21 cellular contexts compared by ENCODE assay signal in the genomic region with DNA sequence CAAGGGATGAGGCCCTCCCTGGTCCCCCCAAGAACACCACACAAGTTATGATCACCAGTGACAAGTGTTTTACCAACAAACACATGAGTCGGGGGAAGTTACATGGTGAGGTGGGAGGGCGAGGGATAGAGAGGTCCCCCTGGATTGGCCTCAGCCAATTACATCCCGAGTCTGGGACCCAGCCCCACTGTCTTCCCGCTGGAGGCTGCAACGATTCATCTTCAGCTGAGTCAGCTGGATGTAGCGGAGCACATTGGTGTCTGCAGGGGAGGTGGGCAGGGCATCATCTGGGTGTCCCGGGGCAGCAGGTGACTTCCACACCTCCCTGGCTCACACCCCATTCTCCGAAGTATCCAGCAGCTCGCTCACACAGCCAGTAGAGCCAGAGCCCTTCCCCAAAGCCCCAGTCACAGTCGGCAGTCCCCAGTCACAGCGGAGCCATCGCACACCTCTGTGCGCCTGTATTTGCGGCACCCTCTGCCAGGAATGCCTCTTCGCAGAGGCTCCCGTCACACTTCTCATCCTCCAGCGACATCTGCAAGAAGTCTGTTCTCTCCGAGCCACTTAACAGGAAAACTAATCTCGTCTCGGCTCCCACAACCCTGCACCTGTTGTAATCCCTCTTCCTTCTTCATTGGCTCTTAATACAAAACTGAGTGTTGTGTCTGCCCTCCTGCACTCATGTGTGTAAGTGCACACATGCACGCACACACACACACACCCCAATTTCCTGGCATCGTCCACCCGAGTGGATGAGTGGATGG. TPM values are rescaled to one million over a fixed set of nuclear protein-coding genes. Genes with fewer than 3 reads are reported as not detected.
DNase-seq lines count a peak whose midpoint lies in the region; TF ChIP-seq lines count a peak whose summit lies in the region.
"Had no signal": no experiment of that assay in that cellular context is flagged by ENCODE, and none has a peak within 500 bp of the region (broad histone marks: within the 10 kb centered on the region; RNA-seq: fewer than 3 reads in every experiment).

No MANE protein-coding gene starts in this region.

- no peaks in the 10 kb centered on the region for H3K9me3 Mint-ChIP-seq in activated naive CD8-positive, alpha-beta T cell (ENCODE audit: low read depth)
- H3K9me3 Mint-ChIP-seq in activated naive CD8-positive, alpha-beta T cell treated with anti-CD3 and anti-CD28 coated beads for 36 hours, result no peaks in the 10 kb centered on the region
- H3K9me3 Mint-ChIP-seq: dendritic cell treated with granulocyte-macrophage colony-stimulating factor and Interleukin-4, amounts not matched to agents 40 ng/mL and 50 ng/mL, for 4 days had no signal

- H3K27me3 ChIP-seq in duodenal mucosa (ENCODE audit: control insufficient read depth in 1 of 2, insufficient read depth in 2 of 2, low read length in 2 of 2) (peaks cover 25% of the 10 kb centered on the region in 2 donors), parathyroid adenoma (ENCODE audit: control insufficient read depth, insufficient read depth, low read length) (no peaks in the 10 kb centered on the region), uterus (peaks cover 22 to 30% of the 10 kb centered on the region in 2 donors)

- peak overlapping the region; percentile 7 for H3K4me3 Mint-ChIP-seq in activated naive CD8-positive, alpha-beta T cell
- H3K4me3 Mint-ChIP-seq in activated naive CD8-positive, alpha-beta T cell treated with anti-CD3 and anti-CD28 coated beads for 36 hours, result no peak overlapping the region
- H3K4me3 Mint-ChIP-seq: dendritic cell treated with granulocyte-macrophage colony-stimulating factor and Interleukin-4, amounts not matched to agents 40 ng/mL and 50 ng/mL, for 4 days had no signal

- no peak for TF ChIP-seq POLR2A in uterus (IDR thresholded peaks at IDR 0.05)

- peaks cover 6% of the 10 kb centered on the region for H3K4me1 Mint-ChIP-seq in activated naive CD8-positive, alpha-beta T cell (ENCODE audit: low read depth)
- H3K4me1 Mint-ChIP-seq in activated naive CD8-positive, alpha-beta T cell treated with anti-CD3 and anti-CD28 coated beads for 36 hours, result peaks cover 7% of the 10 kb centered on the region

- TF ChIP-seq CTCF in parathyroid adenoma (IDR thresholded peaks at IDR 0.05), result no peak
- no peak for TF ChIP-seq CTCF in uterus (IDR thresholded peaks at IDR 0.05)

- H3K27ac Mint-ChIP-seq in activated naive CD8-positive, alpha-beta T cell, result no peak overlapping the region
- H3K27ac Mint-ChIP-seq in activated naive CD8-positive, alpha-beta T cell treated with anti-CD3 and anti-CD28 coated beads for 36 hours, result no peak overlapping the region
- H3K27ac Mint-ChIP-seq: dendritic cell treated with granulocyte-macrophage colony-stimulating factor and Interleukin-4, amounts not matched to agents 40 ng/mL and 50 ng/mL, for 4 days had no signal

- H3K4me1 ChIP-seq in duodenal mucosa (ENCODE audit: control insufficient read depth in 1 of 2, insufficient read depth in 2 of 2, low read length in 2 of 2) (peaks cover 6 to 13% of the 10 kb centered on the region in 2 donors), parathyroid adenoma (peaks cover 4% of the 10 kb centered on the region), uterus (no peaks in the 10 kb centered on the region)

- H2AFZ ChIP-seq in parathyroid adenoma, result peak overlapping the region; percentile 86

- peaks cover 2% of the 10 kb centered on the region for H3K36me3 Mint-ChIP-seq in activated naive CD8-positive, alpha-beta T cell
- H3K36me3 Mint-ChIP-seq in activated naive CD8-positive, alpha-beta T cell treated with anti-CD3 and anti-CD28 coated beads for 36 hours, result peaks cover 2% of the 10 kb centered on the region

- intact Hi-C loops in uterus (cut with DNase I; ENCODE audit: low total_unique reads), result no loop called here

- H3K79me2 ChIP-seq in parathyroid adenoma, result no peaks in the 10 kb centered on the region

- H3K9me3 ChIP-seq in duodenal mucosa (ENCODE audit: control insufficient read depth in 1 of 2, low read length in 2 of 2), result no peaks in the 10 kb centered on the region
- H3K9me3 ChIP-seq in parathyroid adenoma (ENCODE audit: control insufficient read depth, low read length), result no peaks in the 10 kb centered on the region
- no peaks in the 10 kb centered on the region for H3K9me3 ChIP-seq in uterus
- H3K9me3 ChIP-seq: esophagus squamous epithelium, heart right ventricle, mucosa of descending colon, spleen had no signal

- H3K36me3 ChIP-seq in duodenal mucosa (ENCODE audit: control insufficient read depth in 1 of 2, insufficient read depth in 2 of 2, low read length in 2 of 2) (peaks cover 0 to 4% of the 10 kb centered on the region in 2 donors), parathyroid adenoma (ENCODE audit: control insufficient read depth, insufficient read depth, low read length) (no peaks in the 10 kb centered on the region), uterus (no peaks in the 10 kb centered on the region)
- H3K36me3 ChIP-seq: brain microvascular endothelial cell had no signal

- no peak overlapping the region for H3K9ac ChIP-seq in duodenal mucosa (ENCODE audit: low read depth in 1 of 2, low read length in 2 of 2)
- H3K9ac ChIP-seq in parathyroid adenoma, result no peak overlapping the region
- H3K9ac ChIP-seq: KMS-11 had no signal

- DNase-seq in activated naive CD8-positive, alpha-beta T cell treated with anti-CD3 and anti-CD28 coated beads for 36 hours, result no peak
- DNase-seq in NCI-H524 (lab: John Stamatoyannopoulos, UW) (peak; percentile 78 to 93), uterus (no peak), DMS114 treated with DMSO at 0.1 percent for 48 hours (lab: John Stamatoyannopoulos, UW; ENCODE audit: unreplicated experiment) (no peak), globus pallidus (ENCODE audit: low spot score) (no peak)
- DNase-seq: ACHN; brain microvascular endothelial cell; esophagus squamous epithelium; heart right ventricle; RPMI8226; spleen; stimulated activated naive CD4-positive, alpha-beta T cell had no signal

- peak overlapping the region; percentile 40 to 45 for H3K4me3 ChIP-seq in duodenal mucosa (ENCODE audit: low read depth in 1 of 2, low read length in 2 of 2)
- no peak overlapping the region for H3K4me3 ChIP-seq in parathyroid adenoma (ENCODE audit: low read depth, low read length)
- no peak overlapping the region for H3K4me3 ChIP-seq in uterus
- H3K4me3 ChIP-seq: heart right ventricle, mucosa of descending colon had no signal

- H3K27me3 Mint-ChIP-seq in activated naive CD8-positive, alpha-beta T cell, result peaks cover 23% of the 10 kb centered on the region
- peaks cover 49% of the 10 kb centered on the region for H3K27me3 Mint-ChIP-seq in activated naive CD8-positive, alpha-beta T cell treated with anti-CD3 and anti-CD28 coated beads for 36 hours

- peak overlapping the region; percentile 47 for H3K4me2 ChIP-seq in parathyroid adenoma (ENCODE audit: low read length)
- H3K4me2 ChIP-seq: KMS-11 had no signal

- no peak overlapping the region for H3K27ac ChIP-seq in duodenal mucosa (ENCODE audit: low read depth, low read length)
- H3K27ac ChIP-seq in parathyroid adenoma, result no peak overlapping the region
- H3K27ac ChIP-seq in uterus, result no peak overlapping the region
- H3K27ac ChIP-seq: brain microvascular endothelial cell, esophagus squamous epithelium, heart right ventricle, KMS-11, spleen had no signal

RNA-seq across cellular contexts. Expression of a gene that starts 2.0 kb away (rescaled TPM):
- total RNA-seq in activated naive CD8-positive, alpha-beta T cell treated with anti-CD3 and anti-CD28 coated beads for 36 hours, result not detected
- total RNA-seq in uterus, result not detected
- total RNA-seq: esophagus squamous epithelium; heart right ventricle; posterior vena cava; spleen; T-helper 1 cell treated with Interleukin-12 subunit alpha and Interleukin-12 subunit beta and Interleukin-4 antibody, amounts not matched to agents 30 ng/mL and 1 ng/mL, for 36 hours; ureter had no signal

RNA-seq across cellular contexts. Expression of a gene that starts 10.3 kb away (rescaled TPM):
- total RNA-seq in activated naive CD8-positive, alpha-beta T cell treated with anti-CD3 and anti-CD28 coated beads for 36 hours, result not detected
- under 1 TPM in 2 of 4 donors, not detected in 2; 0.21 to 0.61 TPM for total RNA-seq in uterus
- total RNA-seq: esophagus squamous epithelium, heart right ventricle, ureter had no signal

RNA-seq across cellular contexts. Expression of a gene that starts 25.0 kb away (rescaled TPM):
- total RNA-seq in activated naive CD8-positive, alpha-beta T cell treated with anti-CD3 and anti-CD28 coated beads for 36 hours, result 1 to 10 TPM; 8.3 to 9.3 TPM
- 10 to 100 TPM in 1 of 4 donors, 1 to 10 TPM in 3; 1.0 to 29.0 (median 3.1) TPM for total RNA-seq in uterus

Comparison
In these comparisons a context has a peak if more than half of its experiments do, and no peak if none do; other contexts are left out.
1. DNase-seq: peak in NCI-H524 (2 of 2); none in activated naive CD8-positive, alpha-beta T cell treated with anti-CD3 and anti-CD28 coated beads for 36 hours (single experiment), uterus (0 of 2), DMS114 treated with DMSO at 0.1 percent for 48 hours (single experiment) and globus pallidus (single experiment).
2. H3K4me3 ChIP-seq: peak in duodenal mucosa (2 of 2); none in parathyroid adenoma (single experiment) and uterus (0 of 2).